1 cellular context compared by ENCODE assay signal in genomic region chr5:55994502-55994997, GRCh38.
TF ChIP-seq lines count a peak whose summit lies in the region.

Gene IL6ST (minus strand): TSS chr5:55994963. CDS start chr5:55976278, 18,685 bp downstream.

TF ChIP-seq in HEK293, 187 proteins besides CTCF, POLR2A, EP300 and RAD21 (continued from another document and continues in another):
- TF ChIP-seq ZNF518A (tag by site-specific recombination; conservative IDR thresholded peaks at IDR 0.05; ENCODE audit: low read depth) (no peak), ZNF169 (tag by site-specific recombination; IDR thresholded peaks at IDR 0.05) (no peak), ZFP69B (tag by site-specific recombination; IDR thresholded peaks at IDR 0.05) (no peak), ZNF610 (tag by site-specific recombination; IDR thresholded peaks at IDR 0.05; ENCODE audit: borderline replicate concordance) (no peak), ZNF837 (tag by site-specific recombination; IDR thresholded peaks at IDR 0.05) (no peak), ZNF580 (tag by site-specific recombination; IDR thresholded peaks at IDR 0.05) (no peak), OSR2 (tag by site-specific recombination; IDR thresholded peaks at IDR 0.05) (0 out of 2 replicates have a peak, but pooled peaks have one; percentile 12), ZFHX2 (tag by site-specific recombination; conservative IDR thresholded peaks at IDR 0.05) (no peak), ZNF560 (tag by site-specific recombination; IDR thresholded peaks at IDR 0.05; ENCODE audit: borderline replicate concordance) (no peak), ZEB2 (tag by site-specific recombination; IDR thresholded peaks at IDR 0.05) (no peak; the same call in 1 of the 2 replicates), RBAK (tag by site-specific recombination; IDR thresholded peaks at IDR 0.05) (no peak), ZNF747 (tag by site-specific recombination; IDR thresholded peaks at IDR 0.05) (no peak), TRIM28 (IDR thresholded peaks at IDR 0.05; ENCODE audit: borderline replicate concordance, low read length) (no peak), PRDM2 (tag by site-specific recombination; IDR thresholded peaks at IDR 0.05; ENCODE audit: borderline replicate concordance) (no peak), SALL2 (tag by site-specific recombination; IDR thresholded peaks at IDR 0.05; ENCODE audit: borderline replicate concordance) (no peak), ZNF398 (tag by site-specific recombination; IDR thresholded peaks at IDR 0.05) (peak; percentile 12; the same call in 1 of the 2 replicates), SCRT2 (tag by site-specific recombination; IDR thresholded peaks at IDR 0.05) (no peak), ATF2 (tag by site-specific recombination; IDR thresholded peaks at IDR 0.05; ENCODE audit: low read depth) (no peak), ZNF426 (tag by site-specific recombination; IDR thresholded peaks at IDR 0.05) (no peak), ZSCAN30 (tag by site-specific recombination; IDR thresholded peaks at IDR 0.05) (peak; percentile 59; the same call in 1 of the 2 replicates), ZNF513 (tag by site-specific recombination; IDR thresholded peaks at IDR 0.05) (no peak), ZBTB17 (tag by site-specific recombination; IDR thresholded peaks at IDR 0.05) (peak; percentile 77), ZNF16 (tag by site-specific recombination; IDR thresholded peaks at IDR 0.05; ENCODE audit: low read depth) (no peak), ZBTB7A (tag by site-specific recombination; IDR thresholded peaks at IDR 0.05; ENCODE audit: low read depth) (peak; percentile 51; the same call in 1 of the 2 replicates), ZNF132 (tag by site-specific recombination; IDR thresholded peaks at IDR 0.05; ENCODE audit: borderline replicate concordance) (no peak), ZNF391 (tag by site-specific recombination; IDR thresholded peaks at IDR 0.05; ENCODE audit: borderline replicate concordance, low read depth) (no peak), ZNF623 (tag by site-specific recombination; IDR thresholded peaks at IDR 0.05) (no peak), ZNF707 (tag by site-specific recombination; IDR thresholded peaks at IDR 0.05) (no peak), ZNF843 (tag by site-specific recombination; IDR thresholded peaks at IDR 0.05) (no peak), ZNF19 (tag by site-specific recombination; IDR thresholded peaks at IDR 0.05; ENCODE audit: low read depth) (no peak), ZNF114 (tag by site-specific recombination; IDR thresholded peaks at IDR 0.05) (no peak), ZNF350 (tag by site-specific recombination; IDR thresholded peaks at IDR 0.05) (no peak), ZNF404 (tag by site-specific recombination; IDR thresholded peaks at IDR 0.05) (no peak)
- TF ChIP-seq, protein P1, sequence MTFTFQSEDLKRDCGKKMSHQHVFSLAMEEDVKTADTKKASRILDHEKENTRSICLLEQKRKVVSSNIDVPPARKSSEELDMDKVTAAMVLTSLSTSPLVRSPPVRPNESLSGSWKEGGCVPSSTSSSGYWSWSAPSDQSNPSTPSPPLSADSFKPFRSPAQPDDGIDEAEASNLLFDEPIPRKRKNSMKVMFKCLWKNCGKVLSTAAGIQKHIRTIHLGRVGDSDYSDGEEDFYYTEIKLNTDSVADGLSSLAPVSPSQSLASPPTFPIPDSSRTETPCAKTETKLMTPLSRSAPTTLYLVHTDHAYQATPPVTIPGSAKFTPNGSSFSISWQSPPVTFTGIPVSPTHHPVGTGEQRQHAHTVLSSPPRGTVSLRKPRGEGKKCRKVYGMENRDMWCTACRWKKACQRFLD (tag by site-specific recombination; IDR thresholded peaks at IDR 0.05), result no peak
- TF ChIP-seq, protein P2, sequence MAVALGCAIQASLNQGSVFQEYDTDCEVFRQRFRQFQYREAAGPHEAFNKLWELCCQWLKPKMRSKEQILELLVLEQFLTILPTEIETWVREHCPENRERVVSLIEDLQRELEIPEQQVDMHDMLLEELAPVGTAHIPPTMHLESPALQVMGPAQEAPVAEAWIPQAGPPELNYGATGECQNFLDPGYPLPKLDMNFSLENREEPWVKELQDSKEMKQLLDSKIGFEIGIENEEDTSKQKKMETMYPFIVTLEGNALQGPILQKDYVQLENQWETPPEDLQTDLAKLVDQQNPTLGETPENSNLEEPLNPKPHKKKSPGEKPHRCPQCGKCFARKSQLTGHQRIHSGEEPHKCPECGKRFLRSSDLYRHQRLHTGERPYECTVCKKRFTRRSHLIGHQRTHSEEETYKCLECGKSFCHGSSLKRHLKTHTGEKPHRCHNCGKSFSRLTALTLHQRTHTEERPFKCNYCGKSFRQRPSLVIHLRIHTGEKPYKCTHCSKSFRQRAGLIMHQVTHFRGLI (tag by site-specific recombination; IDR thresholded peaks at IDR 0.05), result peak; percentile 28; the same call in 1 of the 2 replicates
- TF ChIP-seq, protein P3, sequence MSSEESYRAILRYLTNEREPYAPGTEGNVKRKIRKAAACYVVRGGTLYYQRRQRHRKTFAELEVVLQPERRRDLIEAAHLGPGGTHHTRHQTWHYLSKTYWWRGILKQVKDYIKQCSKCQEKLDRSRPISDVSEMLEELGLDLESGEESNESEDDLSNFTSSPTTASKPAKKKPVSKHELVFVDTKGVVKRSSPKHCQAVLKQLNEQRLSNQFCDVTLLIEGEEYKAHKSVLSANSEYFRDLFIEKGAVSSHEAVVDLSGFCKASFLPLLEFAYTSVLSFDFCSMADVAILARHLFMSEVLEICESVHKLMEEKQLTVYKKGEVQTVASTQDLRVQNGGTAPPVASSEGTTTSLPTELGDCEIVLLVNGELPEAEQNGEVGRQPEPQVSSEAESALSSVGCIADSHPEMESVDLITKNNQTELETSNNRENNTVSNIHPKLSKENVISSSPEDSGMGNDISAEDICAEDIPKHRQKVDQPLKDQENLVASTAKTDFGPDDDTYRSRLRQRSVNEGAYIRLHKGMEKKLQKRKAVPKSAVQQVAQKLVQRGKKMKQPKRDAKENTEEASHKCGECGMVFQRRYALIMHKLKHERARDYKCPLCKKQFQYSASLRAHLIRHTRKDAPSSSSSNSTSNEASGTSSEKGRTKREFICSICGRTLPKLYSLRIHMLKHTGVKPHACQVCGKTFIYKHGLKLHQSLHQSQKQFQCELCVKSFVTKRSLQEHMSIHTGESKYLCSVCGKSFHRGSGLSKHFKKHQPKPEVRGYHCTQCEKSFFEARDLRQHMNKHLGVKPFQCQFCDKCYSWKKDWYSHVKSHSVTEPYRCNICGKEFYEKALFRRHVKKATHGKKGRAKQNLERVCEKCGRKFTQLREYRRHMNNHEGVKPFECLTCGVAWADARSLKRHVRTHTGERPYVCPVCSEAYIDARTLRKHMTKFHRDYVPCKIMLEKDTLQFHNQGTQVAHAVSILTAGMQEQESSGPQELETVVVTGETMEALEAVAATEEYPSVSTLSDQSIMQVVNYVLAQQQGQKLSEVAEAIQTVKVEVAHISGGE (tag by site-specific recombination; conservative IDR thresholded peaks at IDR 0.05; ENCODE audit: low read depth), result peak; percentile 76
